22 cellular contexts compared by ENCODE assay signal in genomic region chr6:158373209-158373608, GRCh38.
DNase-seq lines count a peak whose midpoint lies in the region; ATAC-seq and TF ChIP-seq lines count a peak whose summit lies in the region.
"Had no signal": no experiment of that assay in that cellular context is flagged by ENCODE, and none has a peak within 500 bp of the region (broad histone marks: within the 10 kb centered on the region; RNA-seq: fewer than 3 reads in every experiment).

No MANE protein-coding gene starts in this region.

- H3K27ac ChIP-seq in ascending aorta = no peak overlapping the region
- H3K27ac ChIP-seq: SJCRH30 had no signal

- no peaks in the 10 kb centered on the region for H3K27me3 ChIP-seq in ascending aorta
- H3K27me3 ChIP-seq: BE2C, SJCRH30 had no signal

- peak overlapping the region; percentile 60 for H3K27ac Mint-ChIP-seq in T-helper 17 cell
- no peak overlapping the region for H3K27ac Mint-ChIP-seq in osteocyte (ENCODE audit: unreplicated experiment)
- H3K27ac Mint-ChIP-seq: CD14-positive monocyte; CD8-positive, alpha-beta memory T cell had no signal

- H3K4me1 ChIP-seq in ascending aorta = peaks cover 0 to 3% of the 10 kb centered on the region in 2 donors
- H3K4me1 ChIP-seq: BE2C had no signal

- DNase-seq in T-helper 17 cell (no peak), osteocyte (ENCODE audit: extremely low spot score, unreplicated experiment) (peak; percentile 59), Ammon's horn (ENCODE audit: low spot score) (no peak), ascending aorta (ENCODE audit: low spot score in 2 of 2) (no peak)
- DNase-seq: BE2C; CD8-positive, alpha-beta memory T cell; DMS 273 treated with DMSO at 0.1 percent for 48 hours; HCEC 1CT; IMR-90; KG1; MM.1S; NCI-H2029; NCI-H446; NCI-H524 treated with DMSO at 0.1 percent for 48 hours; NCI-H774; NK-92 treated with Interleukin-12 subunit alpha and Interleukin-12 subunit beta, amount 100 ng/mL, for 24 hours; PC-3; SJCRH30 had no signal

- TF ChIP-seq CTCF in osteocyte (IDR thresholded peaks at IDR 0.05) (no peak), ascending aorta (IDR thresholded peaks at IDR 0.05) (no peak)

- ATAC-seq in T-helper 17 cell (no peak), esophagus mucosa (peak; percentile 60), GM21723 (IDR thresholded peaks at IDR 0.05; ENCODE audit: unreplicated experiment) (no peak), SK-N-SH treated with all-trans-retinoic acid at 6 μM for 48 hours (no peak)
- ATAC-seq: PC-3 had no signal

- H3K4me3 Mint-ChIP-seq in T-helper 17 cell (no peak overlapping the region), osteocyte (ENCODE audit: unreplicated experiment) (no peak overlapping the region)
- H3K4me3 Mint-ChIP-seq: CD14-positive monocyte had no signal

- no peaks in the 10 kb centered on the region for H3K9me3 ChIP-seq in T-helper 17 cell (ENCODE audit: control insufficient read depth, low read length, poor library complexity, severe bottlenecking)
- no peaks in the 10 kb centered on the region for H3K9me3 ChIP-seq in ascending aorta
- H3K9me3 ChIP-seq: BE2C, SJCRH30 had no signal

- intact Hi-C loops in ascending aorta (cut with DNase I) = no loop called here

- H3K27me3 Mint-ChIP-seq in T-helper 17 cell (no peaks in the 10 kb centered on the region), osteocyte (ENCODE audit: unreplicated experiment) (no peaks in the 10 kb centered on the region)
- H3K27me3 Mint-ChIP-seq: CD8-positive, alpha-beta memory T cell had no signal

- H3K4me1 Mint-ChIP-seq in T-helper 17 cell (peaks cover 14% of the 10 kb centered on the region), osteocyte (ENCODE audit: unreplicated experiment) (peaks cover 16% of the 10 kb centered on the region)

- peaks cover 3% of the 10 kb centered on the region for H3K36me3 Mint-ChIP-seq in T-helper 17 cell (ENCODE audit: low read depth)
- peaks cover 3% of the 10 kb centered on the region for H3K36me3 Mint-ChIP-seq in osteocyte (ENCODE audit: unreplicated experiment)

- no peaks in the 10 kb centered on the region for H3K36me3 ChIP-seq in ascending aorta
- H3K36me3 ChIP-seq: BE2C had no signal

- H3K9me3 Mint-ChIP-seq in osteocyte (ENCODE audit: unreplicated experiment) = no peaks in the 10 kb centered on the region
- H3K9me3 Mint-ChIP-seq: CD8-positive, alpha-beta memory T cell had no signal

- no peak overlapping the region for H3K4me3 ChIP-seq in ascending aorta
- H3K4me3 ChIP-seq: SJCRH30 had no signal

TF ChIP-seq in SK-N-SH treated with all-trans-retinoic acid at 6 μM for 48 hours, 23 proteins besides CTCF, POLR2A, EP300 and RAD21:
- TF ChIP-seq SNAI2 (CRISPR knock-in tag; IDR thresholded peaks at IDR 0.05) (no peak), TOX (CRISPR knock-in tag; IDR thresholded peaks at IDR 0.05; ENCODE audit: borderline replicate concordance) (no peak), ZFP3 (CRISPR knock-in tag; IDR thresholded peaks at IDR 0.05) (no peak), PATZ1 (CRISPR knock-in tag; IDR thresholded peaks at IDR 0.05; ENCODE audit: borderline replicate concordance) (no peak)
